23 cellular contexts compared by ENCODE assay signal in the genomic region with DNA sequence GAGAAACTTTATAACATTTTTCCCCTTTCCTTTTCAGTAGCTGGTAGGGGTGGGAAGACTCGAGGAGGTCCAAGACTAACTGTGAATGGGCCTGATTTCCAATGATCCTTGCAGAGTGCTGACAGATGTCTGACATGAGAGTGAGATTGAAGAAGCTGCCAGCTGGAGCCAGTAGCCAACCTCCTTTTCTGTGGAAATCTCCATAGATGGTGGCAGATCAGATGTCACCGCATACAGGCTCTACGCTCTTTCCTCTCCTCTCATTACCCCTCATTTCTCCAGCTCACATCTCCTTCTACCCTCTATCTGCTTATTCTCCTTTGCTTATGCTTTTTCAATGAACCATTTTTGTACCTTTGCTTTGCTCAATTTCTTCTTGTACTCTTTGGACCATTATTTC.
"Had no signal": no experiment of that assay in that cellular context is flagged by ENCODE, and none has a peak within 500 bp of the region (broad histone marks: within the 10 kb centered on the region; RNA-seq: fewer than 3 reads in every experiment).

No MANE protein-coding gene starts in this region.

- ATAC-seq: activated CD8-positive, alpha-beta memory T cell treated with anti-CD3 and anti-CD28 coated beads, Interleukin-2, amount 10 ng/mL, durations not matched to agents 7 days and 5 days; activated T-helper 17 cell treated with anti-CD3 and anti-CD28 coated beads, Interleukin-2, amount 50 U/mL, for 72 hours; left colon; lower lobe of right lung; natural killer cell; stimulated activated effector memory CD8-positive, alpha-beta T cell treated with anti-CD3 and anti-CD28 coated beads, Interleukin-12 subunit alpha, Interleukin-12 subunit beta, amount 100 ng/mL, for 72 hours had no signal

- H3K4me3 Mint-ChIP-seq: activated CD4-positive, alpha-beta memory T cell treated with anti-CD3 and anti-CD28 coated beads, Interleukin-2, amount 10 ng/mL, durations not matched to agents 7 days and 5 days; activated CD8-positive, alpha-beta memory T cell treated with anti-CD3 and anti-CD28 coated beads, Interleukin-2, amount 10 ng/mL, durations not matched to agents 7 days and 5 days; activated T-helper 17 cell treated with anti-CD3 and anti-CD28 coated beads, Interleukin-2, amount 50 U/mL, for 72 hours; brain; endodermal cell; natural killer cell; stimulated activated effector memory CD8-positive, alpha-beta T cell treated with anti-CD3 and anti-CD28 coated beads, Interleukin-12 subunit alpha, Interleukin-12 subunit beta, amount 100 ng/mL, for 72 hours; type B pancreatic cell had no signal

- H3K27me3 ChIP-seq: dorsolateral prefrontal cortex, hepatocyte, sigmoid colon, stomach had no signal

- H3K9me3 ChIP-seq: lower lobe of right lung, sigmoid colon, stomach had no signal

- H3K79me2 ChIP-seq: hepatocyte, parathyroid adenoma had no signal

- H3K27ac ChIP-seq: dorsolateral prefrontal cortex, epithelial cell of prostate, hepatocyte, lower lobe of right lung, parathyroid adenoma, sigmoid colon, stomach had no signal

- H3K27me3 Mint-ChIP-seq: brain, type B pancreatic cell had no signal

- DNase-seq: activated CD4-positive, alpha-beta memory T cell treated with anti-CD3 and anti-CD28 coated beads, Interleukin-2, amount 10 ng/mL, durations not matched to agents 7 days and 5 days; activated CD4-positive, alpha-beta T cell treated with anti-CD3 and anti-CD28 coated beads for 48 hours; activated CD8-positive, alpha-beta memory T cell treated with anti-CD3 and anti-CD28 coated beads, Interleukin-2, amount 10 ng/mL, durations not matched to agents 7 days and 5 days; activated naive CD4-positive, alpha-beta T cell treated with Interleukin-2 at 50 U/mL for 16 hours; anterior cingulate cortex; caudate nucleus; dorsolateral prefrontal cortex; endodermal cell; foreskin fibroblast; islet precursor cell; left colon; lower lobe of right lung; natural killer cell; sigmoid colon; stimulated activated CD4-positive, alpha-beta T cell treated with anti-CD3 and anti-CD28 coated beads, Interleukin-4, amount 100 ng/mL, for 24 hours; stomach had no signal

- H3K4me1 ChIP-seq: lower lobe of right lung, parathyroid adenoma, stomach had no signal

- H2AFZ ChIP-seq: hepatocyte, parathyroid adenoma had no signal

- H3K9me3 Mint-ChIP-seq: activated CD4-positive, alpha-beta memory T cell treated with anti-CD3 and anti-CD28 coated beads, Interleukin-2, amount 10 ng/mL, durations not matched to agents 7 days and 5 days; activated T-helper 17 cell treated with anti-CD3 and anti-CD28 coated beads, Interleukin-2, amount 50 U/mL, for 72 hours; brain; stimulated activated effector memory CD8-positive, alpha-beta T cell treated with anti-CD3 and anti-CD28 coated beads, Interleukin-12 subunit alpha, Interleukin-12 subunit beta, amount 100 ng/mL, for 72 hours; type B pancreatic cell had no signal

- H3K36me3 Mint-ChIP-seq: activated CD8-positive, alpha-beta memory T cell treated with anti-CD3 and anti-CD28 coated beads, Interleukin-2, amount 10 ng/mL, durations not matched to agents 7 days and 5 days; brain; natural killer cell; stimulated activated effector memory CD8-positive, alpha-beta T cell treated with anti-CD3 and anti-CD28 coated beads, Interleukin-12 subunit alpha, Interleukin-12 subunit beta, amount 100 ng/mL, for 72 hours; type B pancreatic cell had no signal

- H3K36me3 ChIP-seq: lower lobe of right lung, sigmoid colon, stomach had no signal

- H3K4me3 ChIP-seq: dorsolateral prefrontal cortex, hepatocyte, lower lobe of right lung, sigmoid colon, stomach had no signal

- H3K4me1 Mint-ChIP-seq: activated CD4-positive, alpha-beta memory T cell treated with anti-CD3 and anti-CD28 coated beads, Interleukin-2, amount 10 ng/mL, durations not matched to agents 7 days and 5 days; activated CD8-positive, alpha-beta memory T cell treated with anti-CD3 and anti-CD28 coated beads, Interleukin-2, amount 10 ng/mL, durations not matched to agents 7 days and 5 days; activated T-helper 17 cell treated with anti-CD3 and anti-CD28 coated beads, Interleukin-2, amount 50 U/mL, for 72 hours; natural killer cell; stimulated activated effector memory CD8-positive, alpha-beta T cell treated with anti-CD3 and anti-CD28 coated beads, Interleukin-12 subunit alpha, Interleukin-12 subunit beta, amount 100 ng/mL, for 72 hours had no signal

- H3K9ac ChIP-seq: parathyroid adenoma had no signal

- H3K4me2 ChIP-seq: hepatocyte had no signal

- H3K27ac Mint-ChIP-seq: activated CD4-positive, alpha-beta memory T cell treated with anti-CD3 and anti-CD28 coated beads, Interleukin-2, amount 10 ng/mL, durations not matched to agents 7 days and 5 days; activated CD8-positive, alpha-beta memory T cell treated with anti-CD3 and anti-CD28 coated beads, Interleukin-2, amount 10 ng/mL, durations not matched to agents 7 days and 5 days; activated T-helper 17 cell treated with anti-CD3 and anti-CD28 coated beads, Interleukin-2, amount 50 U/mL, for 72 hours; brain; endodermal cell; natural killer cell; stimulated activated effector memory CD8-positive, alpha-beta T cell treated with anti-CD3 and anti-CD28 coated beads, Interleukin-12 subunit alpha, Interleukin-12 subunit beta, amount 100 ng/mL, for 72 hours; type B pancreatic cell had no signal
